ENCODE assay signal across 1 cellular context in the genomic region with DNA sequence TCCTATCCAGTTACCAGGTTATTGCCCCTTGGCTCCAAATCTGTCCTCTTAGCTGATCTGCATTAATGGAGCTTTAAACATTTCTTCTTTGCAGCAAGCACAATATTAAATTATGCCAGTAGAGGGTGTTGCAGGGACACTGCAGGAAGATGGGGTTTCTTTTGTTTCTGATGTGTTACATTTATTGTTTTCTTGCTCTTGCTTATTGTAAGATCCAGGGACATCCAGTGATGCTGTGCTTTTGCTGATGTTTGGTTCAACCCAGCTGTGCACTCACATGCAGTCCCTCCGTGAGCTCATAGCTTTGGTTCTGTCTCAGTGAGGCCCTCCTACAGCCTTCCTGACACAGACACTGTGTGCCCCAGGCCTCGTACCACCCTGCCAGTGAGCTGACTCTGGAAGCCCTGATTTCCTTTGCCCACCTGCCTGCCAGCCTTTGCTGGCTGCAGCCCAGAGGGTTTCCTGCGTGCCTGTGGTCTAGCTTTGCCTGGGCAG.
TF ChIP-seq lines count a peak whose summit lies in the region.

No MANE protein-coding gene starts in this region.

TF ChIP-seq in K562, 482 proteins besides CTCF, POLR2A, EP300 and RAD21 (continued from another document):
- TF ChIP-seq, protein P1, sequence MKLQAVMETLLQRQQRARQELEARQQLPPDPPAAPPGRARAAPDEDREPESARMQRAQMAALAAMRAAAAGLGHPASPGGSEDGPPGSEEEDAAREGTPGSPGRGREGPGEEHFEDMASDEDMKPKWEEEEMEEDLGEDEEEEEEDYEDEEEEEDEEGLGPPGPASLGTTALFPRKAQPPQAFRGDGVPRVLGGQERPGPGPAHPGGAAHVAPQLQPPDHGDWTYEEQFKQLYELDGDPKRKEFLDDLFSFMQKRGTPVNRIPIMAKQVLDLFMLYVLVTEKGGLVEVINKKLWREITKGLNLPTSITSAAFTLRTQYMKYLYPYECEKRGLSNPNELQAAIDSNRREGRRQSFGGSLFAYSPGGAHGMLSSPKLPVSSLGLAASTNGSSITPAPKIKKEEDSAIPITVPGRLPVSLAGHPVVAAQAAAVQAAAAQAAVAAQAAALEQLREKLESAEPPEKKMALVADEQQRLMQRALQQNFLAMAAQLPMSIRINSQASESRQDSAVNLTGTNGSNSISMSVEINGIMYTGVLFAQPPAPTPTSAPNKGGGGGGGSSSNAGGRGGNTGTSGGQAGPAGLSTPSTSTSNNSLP (IDR thresholded peaks at IDR 0.05; ENCODE audit: borderline replicate concordance, low read depth, low read length), result peak; percentile 66; the same call in 1 of the 2 replicates
- TF ChIP-seq, protein P2, sequence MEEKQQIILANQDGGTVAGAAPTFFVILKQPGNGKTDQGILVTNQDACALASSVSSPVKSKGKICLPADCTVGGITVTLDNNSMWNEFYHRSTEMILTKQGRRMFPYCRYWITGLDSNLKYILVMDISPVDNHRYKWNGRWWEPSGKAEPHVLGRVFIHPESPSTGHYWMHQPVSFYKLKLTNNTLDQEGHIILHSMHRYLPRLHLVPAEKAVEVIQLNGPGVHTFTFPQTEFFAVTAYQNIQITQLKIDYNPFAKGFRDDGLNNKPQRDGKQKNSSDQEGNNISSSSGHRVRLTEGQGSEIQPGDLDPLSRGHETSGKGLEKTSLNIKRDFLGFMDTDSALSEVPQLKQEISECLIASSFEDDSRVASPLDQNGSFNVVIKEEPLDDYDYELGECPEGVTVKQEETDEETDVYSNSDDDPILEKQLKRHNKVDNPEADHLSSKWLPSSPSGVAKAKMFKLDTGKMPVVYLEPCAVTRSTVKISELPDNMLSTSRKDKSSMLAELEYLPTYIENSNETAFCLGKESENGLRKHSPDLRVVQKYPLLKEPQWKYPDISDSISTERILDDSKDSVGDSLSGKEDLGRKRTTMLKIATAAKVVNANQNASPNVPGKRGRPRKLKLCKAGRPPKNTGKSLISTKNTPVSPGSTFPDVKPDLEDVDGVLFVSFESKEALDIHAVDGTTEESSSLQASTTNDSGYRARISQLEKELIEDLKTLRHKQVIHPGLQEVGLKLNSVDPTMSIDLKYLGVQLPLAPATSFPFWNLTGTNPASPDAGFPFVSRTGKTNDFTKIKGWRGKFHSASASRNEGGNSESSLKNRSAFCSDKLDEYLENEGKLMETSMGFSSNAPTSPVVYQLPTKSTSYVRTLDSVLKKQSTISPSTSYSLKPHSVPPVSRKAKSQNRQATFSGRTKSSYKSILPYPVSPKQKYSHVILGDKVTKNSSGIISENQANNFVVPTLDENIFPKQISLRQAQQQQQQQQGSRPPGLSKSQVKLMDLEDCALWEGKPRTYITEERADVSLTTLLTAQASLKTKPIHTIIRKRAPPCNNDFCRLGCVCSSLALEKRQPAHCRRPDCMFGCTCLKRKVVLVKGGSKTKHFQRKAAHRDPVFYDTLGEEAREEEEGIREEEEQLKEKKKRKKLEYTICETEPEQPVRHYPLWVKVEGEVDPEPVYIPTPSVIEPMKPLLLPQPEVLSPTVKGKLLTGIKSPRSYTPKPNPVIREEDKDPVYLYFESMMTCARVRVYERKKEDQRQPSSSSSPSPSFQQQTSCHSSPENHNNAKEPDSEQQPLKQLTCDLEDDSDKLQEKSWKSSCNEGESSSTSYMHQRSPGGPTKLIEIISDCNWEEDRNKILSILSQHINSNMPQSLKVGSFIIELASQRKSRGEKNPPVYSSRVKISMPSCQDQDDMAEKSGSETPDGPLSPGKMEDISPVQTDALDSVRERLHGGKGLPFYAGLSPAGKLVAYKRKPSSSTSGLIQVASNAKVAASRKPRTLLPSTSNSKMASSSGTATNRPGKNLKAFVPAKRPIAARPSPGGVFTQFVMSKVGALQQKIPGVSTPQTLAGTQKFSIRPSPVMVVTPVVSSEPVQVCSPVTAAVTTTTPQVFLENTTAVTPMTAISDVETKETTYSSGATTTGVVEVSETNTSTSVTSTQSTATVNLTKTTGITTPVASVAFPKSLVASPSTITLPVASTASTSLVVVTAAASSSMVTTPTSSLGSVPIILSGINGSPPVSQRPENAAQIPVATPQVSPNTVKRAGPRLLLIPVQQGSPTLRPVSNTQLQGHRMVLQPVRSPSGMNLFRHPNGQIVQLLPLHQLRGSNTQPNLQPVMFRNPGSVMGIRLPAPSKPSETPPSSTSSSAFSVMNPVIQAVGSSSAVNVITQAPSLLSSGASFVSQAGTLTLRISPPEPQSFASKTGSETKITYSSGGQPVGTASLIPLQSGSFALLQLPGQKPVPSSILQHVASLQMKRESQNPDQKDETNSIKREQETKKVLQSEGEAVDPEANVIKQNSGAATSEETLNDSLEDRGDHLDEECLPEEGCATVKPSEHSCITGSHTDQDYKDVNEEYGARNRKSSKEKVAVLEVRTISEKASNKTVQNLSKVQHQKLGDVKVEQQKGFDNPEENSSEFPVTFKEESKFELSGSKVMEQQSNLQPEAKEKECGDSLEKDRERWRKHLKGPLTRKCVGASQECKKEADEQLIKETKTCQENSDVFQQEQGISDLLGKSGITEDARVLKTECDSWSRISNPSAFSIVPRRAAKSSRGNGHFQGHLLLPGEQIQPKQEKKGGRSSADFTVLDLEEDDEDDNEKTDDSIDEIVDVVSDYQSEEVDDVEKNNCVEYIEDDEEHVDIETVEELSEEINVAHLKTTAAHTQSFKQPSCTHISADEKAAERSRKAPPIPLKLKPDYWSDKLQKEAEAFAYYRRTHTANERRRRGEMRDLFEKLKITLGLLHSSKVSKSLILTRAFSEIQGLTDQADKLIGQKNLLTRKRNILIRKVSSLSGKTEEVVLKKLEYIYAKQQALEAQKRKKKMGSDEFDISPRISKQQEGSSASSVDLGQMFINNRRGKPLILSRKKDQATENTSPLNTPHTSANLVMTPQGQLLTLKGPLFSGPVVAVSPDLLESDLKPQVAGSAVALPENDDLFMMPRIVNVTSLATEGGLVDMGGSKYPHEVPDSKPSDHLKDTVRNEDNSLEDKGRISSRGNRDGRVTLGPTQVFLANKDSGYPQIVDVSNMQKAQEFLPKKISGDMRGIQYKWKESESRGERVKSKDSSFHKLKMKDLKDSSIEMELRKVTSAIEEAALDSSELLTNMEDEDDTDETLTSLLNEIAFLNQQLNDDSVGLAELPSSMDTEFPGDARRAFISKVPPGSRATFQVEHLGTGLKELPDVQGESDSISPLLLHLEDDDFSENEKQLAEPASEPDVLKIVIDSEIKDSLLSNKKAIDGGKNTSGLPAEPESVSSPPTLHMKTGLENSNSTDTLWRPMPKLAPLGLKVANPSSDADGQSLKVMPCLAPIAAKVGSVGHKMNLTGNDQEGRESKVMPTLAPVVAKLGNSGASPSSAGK (IDR thresholded peaks at IDR 0.05), result no peak
- TF ChIP-seq ZNF24 (IDR thresholded peaks at IDR 0.05), result peak; percentile 36; the same call in 1 of the 2 replicates
- TF ChIP-seq ERF (CRISPR knock-in tag; IDR thresholded peaks at IDR 0.05), result no peak
- TF ChIP-seq, protein P3, sequence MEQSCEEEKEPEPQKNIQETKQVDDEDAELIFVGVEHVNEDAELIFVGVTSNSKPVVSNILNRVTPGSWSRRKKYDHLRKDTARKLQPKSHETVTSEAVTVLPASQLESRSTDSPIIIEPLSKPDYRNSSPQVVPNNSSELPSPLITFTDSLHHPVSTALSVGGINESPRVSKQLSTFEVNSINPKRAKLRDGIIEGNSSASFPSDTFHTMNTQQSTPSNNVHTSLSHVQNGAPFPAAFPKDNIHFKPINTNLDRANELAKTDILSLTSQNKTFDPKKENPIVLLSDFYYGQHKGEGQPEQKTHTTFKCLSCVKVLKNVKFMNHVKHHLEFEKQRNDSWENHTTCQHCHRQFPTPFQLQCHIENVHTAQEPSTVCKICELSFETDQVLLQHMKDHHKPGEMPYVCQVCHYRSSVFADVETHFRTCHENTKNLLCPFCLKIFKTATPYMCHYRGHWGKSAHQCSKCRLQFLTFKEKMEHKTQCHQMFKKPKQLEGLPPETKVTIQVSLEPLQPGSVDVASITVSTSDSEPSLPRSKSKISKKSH (CRISPR knock-in tag; IDR thresholded peaks at IDR 0.05), result no peak
- TF ChIP-seq RCOR1 (IDR thresholded peaks at IDR 0.05; ENCODE audit: borderline replicate concordance in 1 of 2, low read depth in 2 of 2, low read length in 2 of 2), result 0 out of 4 replicates have a peak, but pooled peaks of 1 of the 2 experiments have one; percentile 12
- TF ChIP-seq ARID2 (IDR thresholded peaks at IDR 0.05), result 0 out of 2 replicates have a peak, but pooled peaks have one; percentile 47
- TF ChIP-seq, protein P4, sequence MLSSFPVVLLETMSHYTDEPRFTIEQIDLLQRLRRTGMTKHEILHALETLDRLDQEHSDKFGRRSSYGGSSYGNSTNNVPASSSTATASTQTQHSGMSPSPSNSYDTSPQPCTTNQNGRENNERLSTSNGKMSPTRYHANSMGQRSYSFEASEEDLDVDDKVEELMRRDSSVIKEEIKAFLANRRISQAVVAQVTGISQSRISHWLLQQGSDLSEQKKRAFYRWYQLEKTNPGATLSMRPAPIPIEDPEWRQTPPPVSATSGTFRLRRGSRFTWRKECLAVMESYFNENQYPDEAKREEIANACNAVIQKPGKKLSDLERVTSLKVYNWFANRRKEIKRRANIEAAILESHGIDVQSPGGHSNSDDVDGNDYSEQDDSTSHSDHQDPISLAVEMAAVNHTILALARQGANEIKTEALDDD (IDR thresholded peaks at IDR 0.05), result no peak
- no peak for TF ChIP-seq BRCA1 (IDR thresholded peaks at IDR 0.05)
- no peak for TF ChIP-seq BRCA1 (CRISPR knock-in tag; IDR thresholded peaks at IDR 0.05)
- no peak for TF ChIP-seq ATF1 (CRISPR knock-in tag; IDR thresholded peaks at IDR 0.05)
- 0 out of 2 replicates have a peak, but pooled peaks have one; percentile 9 for TF ChIP-seq ATF1 (tag; IDR thresholded peaks at IDR 0.05)
- TF ChIP-seq HMG20A (CRISPR knock-in tag; conservative IDR thresholded peaks at IDR 0.05), result 0 out of 2 replicates have a peak, but pooled peaks have one; percentile 46
- no peak for TF ChIP-seq HNRNPLL (IDR thresholded peaks at IDR 0.05; ENCODE audit: low read depth, low read length, poor library complexity, severe bottlenecking)
- no peak for TF ChIP-seq ZNF274 (IDR thresholded peaks at IDR 0.05; ENCODE audit: borderline replicate concordance, low read depth, low read length)
- TF ChIP-seq GATAD2B (IDR thresholded peaks at IDR 0.05; ENCODE audit: borderline replicate concordance), result 0 out of 2 replicates have a peak, but pooled peaks have one; percentile 20
- TF ChIP-seq ZNF384 (IDR thresholded peaks at IDR 0.05; ENCODE audit: low read depth, low read length), result peak; percentile 45; the same call in 1 of the 2 replicates
